Comparison of ENCODE assay signal across 26 cellular contexts in genomic region chr1:31757204-31757679, GRCh38. TPM values are rescaled to one million over a fixed set of nuclear protein-coding genes. Genes with fewer than 3 reads are reported as not detected.
DNase-seq lines count a peak whose midpoint lies in the region; FAIRE-seq and TF ChIP-seq lines count a peak whose summit lies in the region.
"Had no signal": no experiment of that assay in that cellular context is flagged by ENCODE, and none has a peak within 500 bp of the region (broad histone marks: within the 10 kb centered on the region; RNA-seq: fewer than 3 reads in every experiment).

No MANE protein-coding gene starts in this region.

- H3K27ac ChIP-seq in 22Rv1: no peak overlapping the region
- H3K27ac ChIP-seq: adrenal gland, breast epithelium had no signal

- peak; percentile 63 for FAIRE-seq in G401.6 (lab: Jason Lieb, UNC)
- FAIRE-seq: endothelial cell of umbilical vein had no signal

- DNase-seq in SK-MEL-5 (ENCODE audit: low read depth, low spot score): peak; percentile 30
- DNase-seq in head of caudate nucleus: peak in 28 of 42 donors; percentile 38 to 85 (median 63)
- no peak for DNase-seq in activated CD4-positive, alpha-beta T cell treated with anti-CD3 and anti-CD28 coated beads for 4 hours
- no peak for DNase-seq in erythroblast (lab: John Stamatoyannopoulos, UW)
- DNase-seq in activated CD4-positive, alpha-beta T cell treated with anti-CD3 and anti-CD28 coated beads, Interleukin-2, amount 50 U/mL, for 1 hour: no peak
- DNase-seq: activated CD4-positive, alpha-beta T cell treated with anti-CD3 and anti-CD28 coated beads for 1 hour; activated naive CD4-positive, alpha-beta T cell; activated T-cell treated with anti-CD3 and anti-CD28 coated beads, Interleukin-2, amount 50 U/mL, for 4 hours; CD4-positive, CD25-positive, alpha-beta regulatory T cell; GF-D8; immature natural killer cell; left ventricle myocardium superior; MG63; natural killer cell; NCI-H146; NCI-H226; NCI-H774; OCI-M1; SW 1271 had no signal

- intact Hi-C loops in head of caudate nucleus (cut with DNase I): no loop called here

- TF ChIP-seq CTCF in 22Rv1 (IDR thresholded peaks at IDR 0.05): peak; percentile 25; the same call in 1 of the 2 replicates

- in situ Hi-C loops in SK-MEL-5 (cut with HindIII; ENCODE audit: low pct_unique_long_range_greater_than_20kb, low sequenced_read_pairs): no loop called here

- TF ChIP-seq POLR2A in erythroblast (IDR thresholded peaks at IDR 0.05; ENCODE audit: low read length): no peak

RNA-seq across cellular contexts. Expression of gene ADGRB2, which starts 6.9 kb away (rescaled TPM):
- total RNA-seq in SK-MEL-5 (2014; rRNA removed; shearing (Covaris generic)): 4.2 and 4.4 TPM in 2 replicates
- polyA plus RNA-seq in SK-MEL-5 (2015; cell fraction: cytosol; rRNA removed): 11.1 and 11.8 TPM in 2 replicates
- polyA plus RNA-seq in SK-MEL-5 (2015; cell fraction: nucleus; rRNA removed): 32.9 and 35.6 TPM in 2 replicates

RNA-seq across cellular contexts. Expression of gene COL16A1, which starts 53.4 kb away (rescaled TPM):
- total RNA-seq in SK-MEL-5 (2014; rRNA removed; shearing (Covaris generic)): 5.6 and 6.7 TPM in 2 replicates
- 1.1 and 3.0 TPM in 2 replicates for polyA plus RNA-seq in SK-MEL-5 (2015; cell fraction: cytosol; rRNA removed)
- polyA plus RNA-seq in SK-MEL-5 (2015; cell fraction: nucleus; rRNA removed): 68.8 and 99.3 TPM in 2 replicates
- total RNA-seq: activated CD8-positive, alpha-beta memory T cell treated with anti-CD3 and anti-CD28 coated beads for 36 hours; CD4-positive, CD25-positive, alpha-beta regulatory T cell had no signal
- polyA plus RNA-seq: CD4-positive, CD25-positive, alpha-beta regulatory T cell; IgD-negative memory B cell; immature natural killer cell had no signal

RNA-seq across cellular contexts. Expression of gene SPOCD1, which starts 58.6 kb away (rescaled TPM):
- 1.4 and 1.5 TPM in 2 replicates for total RNA-seq in SK-MEL-5 (2014; rRNA removed; shearing (Covaris generic))
- 2.4 and 2.5 TPM in 2 replicates for polyA plus RNA-seq in SK-MEL-5 (2015; cell fraction: cytosol; rRNA removed)
- 17.6 and 20.8 TPM in 2 replicates for polyA plus RNA-seq in SK-MEL-5 (2015; cell fraction: nucleus; rRNA removed)
- total RNA-seq: activated CD8-positive, alpha-beta memory T cell treated with anti-CD3 and anti-CD28 coated beads for 36 hours; left ventricle myocardium superior had no signal
- polyA plus RNA-seq: CD4-positive, CD25-positive, alpha-beta regulatory T cell; IgD-negative memory B cell had no signal

Comparison
In these comparisons a context has a peak if more than half of its experiments do, and no peak if none do; other contexts are left out.
1. DNase-seq: peak in SK-MEL-5 (single experiment) and head of caudate nucleus (28 of 42); none in activated CD4-positive, alpha-beta T cell treated with anti-CD3 and anti-CD28 coated beads for 4 hours (0 of 2), erythroblast (0 of 2) and activated CD4-positive, alpha-beta T cell treated with anti-CD3 and anti-CD28 coated beads, Interleukin-2, amount 50 U/mL, for 1 hour (single experiment).